1 cellular context compared by ENCODE assay signal in the genomic region with DNA sequence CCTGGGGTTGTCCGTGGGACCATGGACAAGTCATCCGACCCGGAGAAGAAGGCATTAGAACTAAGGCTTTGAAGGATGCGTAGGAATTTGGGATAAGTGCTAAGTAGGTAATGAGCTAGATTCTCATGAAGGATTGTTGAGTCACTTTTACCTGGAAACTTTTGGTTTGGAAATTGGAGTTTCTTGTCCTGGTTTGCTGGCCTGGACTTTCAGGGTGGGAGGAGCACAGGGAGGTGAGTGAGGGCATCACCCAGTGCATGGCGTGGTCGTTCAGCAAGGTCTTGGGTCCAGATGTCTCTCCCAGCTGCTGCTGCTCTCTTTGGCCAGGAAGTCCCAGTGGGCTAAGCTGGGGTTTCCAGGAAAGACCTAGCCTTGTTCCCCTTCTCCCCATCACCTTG.
TF ChIP-seq lines count a peak whose summit lies in the region.

No MANE protein-coding gene starts in this region.

TF ChIP-seq in K562, 482 proteins besides CTCF, POLR2A, EP300 and RAD21 (continued from another document):
- TF ChIP-seq ETS1 (conservative IDR thresholded peaks at IDR 0.05; ENCODE audit: control insufficient read depth, low read depth, low read length) (0 out of 2 replicates have a peak, but pooled peaks have one; percentile 1), ZNF143 (CRISPR knock-in tag; IDR thresholded peaks at IDR 0.05) (no peak), CBX5 (IDR thresholded peaks at IDR 0.05; ENCODE audit: borderline replicate concordance, low read depth) (0 out of 2 replicates have a peak, but pooled peaks have one; percentile 9)
TF ChIP-seq in K562: peak in this region for 2.
